In genomic region chr4:137705171-137705783, GRCh38 we compare ENCODE assay signal across 11 cellular contexts.
DNase-seq lines count a peak whose midpoint lies in the region; ATAC-seq, FAIRE-seq and TF ChIP-seq lines count a peak whose summit lies in the region.
"Had no signal": no experiment of that assay in that cellular context is flagged by ENCODE, and none has a peak within 500 bp of the region (broad histone marks: within the 10 kb centered on the region; RNA-seq: fewer than 3 reads in every experiment).

No MANE protein-coding gene starts in this region.

- H4K91ac ChIP-seq in trophoblast cell (ENCODE audit: low read depth, low read length) = no peak overlapping the region

- H4K12ac ChIP-seq in trophoblast cell (ENCODE audit: low read depth, low read length) = no peak overlapping the region

- peak; percentile 2 for DNase-seq in Daoy (ENCODE audit: low read depth)
- peak; percentile 74 for DNase-seq in SKM-1 (lab: John Stamatoyannopoulos, UW; ENCODE audit: unreplicated experiment)
- peak; percentile 90 to 94 for DNase-seq in foreskin fibroblast
- peak in 1 of 2 donors; percentile 17 for DNase-seq in trophoblast cell
- no peak for DNase-seq in GM19239 (ENCODE audit: insufficient read length, low spot score)
- no peak for DNase-seq in DMS79 (lab: John Stamatoyannopoulos, UW)
- no peak for DNase-seq in NCI-H82 (lab: John Stamatoyannopoulos, UW)
- DNase-seq: activated CD8-positive, alpha-beta memory T cell treated with anti-CD3 and anti-CD28 coated beads, Interleukin-2, amount 10 ng/mL, durations not matched to agents 7 days and 5 days; small intestine had no signal

- H2AK5ac ChIP-seq in trophoblast cell (ENCODE audit: low read length) = no peak overlapping the region

- no peak overlapping the region for H3K4ac ChIP-seq in trophoblast cell (ENCODE audit: low read depth, low read length)

- H3K4me1 ChIP-seq in trophoblast cell (ENCODE audit: control insufficient read depth in 1 of 2, insufficient read depth in 2 of 2, low read length in 2 of 2) = no peaks in the 10 kb centered on the region

- no peak for FAIRE-seq in GM19239 (lab: Jason Lieb, UNC)
- FAIRE-seq: small intestine had no signal

- H3K9me3 ChIP-seq in trophoblast cell (ENCODE audit: insufficient read depth, low read depth, low read length) = no peaks in the 10 kb centered on the region

- no peak overlapping the region for H3K23ac ChIP-seq in trophoblast cell (ENCODE audit: low read length)

- H3K18ac ChIP-seq in trophoblast cell (ENCODE audit: low read length) = no peak overlapping the region

- no peak for TF ChIP-seq CTCF in foreskin fibroblast (IDR thresholded peaks at IDR 0.05; ENCODE audit: low read depth, low read length)

- H2BK120ac ChIP-seq in trophoblast cell (ENCODE audit: insufficient read depth, low read length, poor library complexity) = no peak overlapping the region

- H4K8ac ChIP-seq in trophoblast cell (ENCODE audit: low read depth, low read length) = no peak overlapping the region

- H3K14ac ChIP-seq in trophoblast cell (ENCODE audit: low read length) = no peak overlapping the region

- no peaks in the 10 kb centered on the region for H3K27me3 ChIP-seq in trophoblast cell (ENCODE audit: insufficient read depth, low read length)

- ATAC-seq in GM19467 (IDR thresholded peaks at IDR 0.05; ENCODE audit: unreplicated experiment) = no peak
- ATAC-seq: activated CD8-positive, alpha-beta memory T cell treated with anti-CD3 and anti-CD28 coated beads, Interleukin-2, amount 10 ng/mL, durations not matched to agents 7 days and 5 days; Panc1 had no signal

- no peak overlapping the region for H2AFZ ChIP-seq in trophoblast cell (ENCODE audit: insufficient read depth, low read length, poor library complexity)

- no peak overlapping the region for H2BK5ac ChIP-seq in trophoblast cell (ENCODE audit: low read depth, low read length, poor library complexity)

- no peak overlapping the region for H3K4me3 ChIP-seq in foreskin fibroblast (ENCODE audit: low read depth in 1 of 2, low read length in 2 of 2)
- no peak overlapping the region for H3K4me3 ChIP-seq in trophoblast cell (ENCODE audit: low read depth, low read length)

- peak overlapping the region; percentile 78 for H3K27ac ChIP-seq in trophoblast cell (ENCODE audit: low read depth, low read length)

- no peak overlapping the region for H2BK12ac ChIP-seq in trophoblast cell (ENCODE audit: low read length)

- H3K9ac ChIP-seq in trophoblast cell (ENCODE audit: low read length) = no peak overlapping the region

- H3K4me2 ChIP-seq in trophoblast cell (ENCODE audit: low read length) = no peak overlapping the region

- H3K79me1 ChIP-seq in trophoblast cell (ENCODE audit: low read length) = no peaks in the 10 kb centered on the region

- no peaks in the 10 kb centered on the region for H3K79me2 ChIP-seq in trophoblast cell (ENCODE audit: control insufficient read depth, insufficient read depth, low read length, poor library complexity)

- no peaks in the 10 kb centered on the region for H3K36me3 ChIP-seq in trophoblast cell (ENCODE audit: control insufficient read depth in 1 of 2, insufficient read depth in 2 of 2, low read length in 2 of 2)

- WGBS in trophoblast cell (ENCODE audit: extremely low coverage, insufficient coverage, insufficient read length) = no CpG with 5 or more reads among the region's 3 CpGs

Comparison
In these comparisons a context has a peak if more than half of its experiments do, and no peak if none do; other contexts are left out.
1. DNase-seq: peak in Daoy (single experiment), SKM-1 (single experiment) and foreskin fibroblast (2 of 2); none in GM19239 (single experiment), DMS79 (single experiment) and NCI-H82 (single experiment).